8 cellular contexts compared by ENCODE assay signal in genomic region chr20:62642666-62643520, GRCh38. TPM values are rescaled to one million over a fixed set of nuclear protein-coding genes. Genes with fewer than 3 reads are reported as not detected.
DNase-seq lines count a peak whose midpoint lies in the region; ATAC-seq, FAIRE-seq and TF ChIP-seq lines count a peak whose summit lies in the region.

No MANE protein-coding gene starts in this region.

- POLR2A ChIA-PET in Caco-2 (lab: Charles Lee), result interaction anchor here (0.6 to 1.3 kb wide), 2 partner anchors 16 to 151 kb away, joined by 3 to 10 read pairs; no protein-coding TSS in a partner anchor
- POLR2A ChIA-PET in H1 (lab: Charles Lee; ENCODE audit: partially characterized antibody), result interaction anchor here (0.7 to 3.7 kb wide), 7 partner anchors 8 to 173 kb away, joined by 3 to 11 read pairs (median 3); no protein-coding TSS in a partner anchor
- POLR2A ChIA-PET in naive thymus-derived CD8-positive, alpha-beta T cell (lab: Charles Lee), result interaction anchor here (0.6 to 2.6 kb wide), 7 partner anchors 8 to 165 kb away, joined by 3 to 30 read pairs (median 4); no protein-coding TSS in a partner anchor

- H2AFZ ChIP-seq in H1 (ENCODE audit: low read length), result no peak overlapping the region

- no peak overlapping the region for H4K91ac ChIP-seq in H1 (replicated peaks; ENCODE audit: insufficient read length, low read length)

- H3K27ac ChIP-seq in H1 (ENCODE audit: low read depth, low read length) (no peak overlapping the region), thoracic aorta (no peak overlapping the region), adrenal gland (peak overlapping the region in 2 of 5 donors; percentile 21 to 83)

- no peak overlapping the region for H2BK20ac ChIP-seq in H1 (ENCODE audit: low read length)

- H3K4me3 ChIP-seq in Caco-2 (ENCODE audit: low read depth, low read length) (peak overlapping the region; percentile 81), H1 (ENCODE audit: extremely low read depth in 1 of 4, insufficient read depth in 2 of 4, low read depth in 3 of 4, low read length in 4 of 4) (peak overlapping the region; percentile 45 to 75 (median 64)), thoracic aorta (peak overlapping the region; percentile 73), adrenal gland (peak overlapping the region in 2 of 4 donors; percentile 52 to 59)

- peaks cover 5 to 28% of the 10 kb centered on the region in 2 experiments; a peak in 2 of 4 replicates for H3K79me2 ChIP-seq in H1 (ENCODE audit: control insufficient read depth in 1 of 2, insufficient read depth in 2 of 2, low read length in 2 of 2)

- H3K4me1 Mint-ChIP-seq in Caco-2 (ENCODE audit: low read depth, unreplicated experiment), result no peaks in the 10 kb centered on the region
- peaks cover 11 to 26% (median 15%) of the 10 kb centered on the region in 4 donors for H3K4me1 Mint-ChIP-seq in naive thymus-derived CD8-positive, alpha-beta T cell

- no peaks in the 10 kb centered on the region for H3K27me3 ChIP-seq in Caco-2 (replicated peaks; ENCODE audit: control insufficient read depth, insufficient read depth, low read length)
- H3K27me3 ChIP-seq in H1 (replicated peaks in 1 of 4; ENCODE audit: control insufficient read depth in 3 of 4, extremely low read depth in 1 of 4, insufficient read depth in 3 of 4, low read length in 3 of 4), result peaks cover 3 to 43% (median 33%) of the 10 kb centered on the region in 4 experiments; a peak in 6 of 7 replicates
- H3K27me3 ChIP-seq in thoracic aorta (replicated peaks; ENCODE audit: insufficient read depth), result no peaks in the 10 kb centered on the region
- H3K27me3 ChIP-seq in adrenal gland, result peaks cover 5% of the 10 kb centered on the region

- no peak overlapping the region for H2BK120ac ChIP-seq in H1 (replicated peaks; ENCODE audit: low read depth, low read length)

- H3K9me3 Mint-ChIP-seq in Caco-2 (ENCODE audit: unreplicated experiment), result no peaks in the 10 kb centered on the region
- H3K9me3 Mint-ChIP-seq in naive thymus-derived CD8-positive, alpha-beta T cell, result no peaks in the 10 kb centered on the region

- ATAC-seq in GM21619 (IDR thresholded peaks at IDR 0.05; ENCODE audit: unreplicated experiment) (peak; percentile 19), thoracic aorta (ENCODE audit: insufficient number of reproducible peaks, low FRiP score, low read depth) (no peak)
- peak; percentile 61 to 63 for ATAC-seq in naive thymus-derived CD8-positive, alpha-beta T cell

- DNase-seq in Caco-2, result peak; percentile 77 to 79
- DNase-seq in M059J (ENCODE audit: low read depth), result peak; percentile 58
- peak; percentile 58 to 67 for DNase-seq in activated CD4-positive, alpha-beta T cell treated with anti-CD3 and anti-CD28 coated beads, Interleukin-2, amount 50 U/mL, for 48 hours
- DNase-seq in H1 (ENCODE audit: low read depth in 1 of 2, low spot score in 2 of 2), result peak in 1 of 2 experiments; percentile 73
- DNase-seq in naive thymus-derived CD8-positive, alpha-beta T cell, result peak; percentile 33 to 77 (median 54)
- no peak for DNase-seq in thoracic aorta (ENCODE audit: low spot score)
- DNase-seq in adrenal gland, result no peak

- no peak overlapping the region for H2BK5ac ChIP-seq in H1 (ENCODE audit: low read depth, low read length)

- H2AK5ac ChIP-seq in H1 (ENCODE audit: low read depth, low read length), result no peak overlapping the region

- H2BK15ac ChIP-seq in H1 (ENCODE audit: low read length), result 0 out of 2 replicates have a peak overlapping the region, but pooled peaks have one; percentile 29

- no peak overlapping the region for H3K23ac ChIP-seq in H1 (ENCODE audit: insufficient read length)

- peak overlapping the region; percentile 81 for H3K4me3 Mint-ChIP-seq in Caco-2 (ENCODE audit: unreplicated experiment)
- peak overlapping the region in 8 of 10 donors; percentile 18 to 83 (median 48) for H3K4me3 Mint-ChIP-seq in naive thymus-derived CD8-positive, alpha-beta T cell

- H3K18ac ChIP-seq in H1 (ENCODE audit: extremely low read depth, low read length), result no peak overlapping the region; the same call in none of the 2 replicates

- peaks cover 5% of the 10 kb centered on the region for H3K27me3 Mint-ChIP-seq in Caco-2 (ENCODE audit: insufficient read depth, unreplicated experiment)
- H3K27me3 Mint-ChIP-seq in naive thymus-derived CD8-positive, alpha-beta T cell, result peaks cover 0 to 5% (median 0%) of the 10 kb centered on the region in 5 donors

- no peak overlapping the region for H3K27ac Mint-ChIP-seq in Caco-2 (ENCODE audit: unreplicated experiment)
- no peak overlapping the region for H3K27ac Mint-ChIP-seq in naive thymus-derived CD8-positive, alpha-beta T cell

- CTCF ChIA-PET in Caco-2 (lab: Charles Lee), result interaction anchor here (0.6 to 2.1 kb wide), 6 partner anchors 9 to 501 kb away, joined by 3 to 10 read pairs (median 4); no protein-coding TSS in a partner anchor
- CTCF ChIA-PET in H1 (lab: Charles Lee; ENCODE audit: partially characterized antibody), result interaction anchor here (0.7 to 2.2 kb wide), 11 partner anchors 8 to 654 kb away, joined by 3 to 6 read pairs (median 4); no protein-coding TSS in a partner anchor

- peaks cover 15% of the 10 kb centered on the region; the same call in 1 of the 2 replicates for H3K23me2 ChIP-seq in H1 (ENCODE audit: low read depth, low read length)

- TF ChIP-seq CTCF in Caco-2 (IDR thresholded peaks at IDR 0.05; ENCODE audit: insufficient read depth in 1 of 2, low read depth in 1 of 2, low read length in 1 of 2, severe bottlenecking in 1 of 2, unreplicated experiment in 1 of 2) (no peak), H1 (IDR thresholded peaks at IDR 0.05; ENCODE audit: control extremely low read depth in 1 of 3, insufficient read depth in 1 of 3, low read depth in 1 of 3, low read length in 3 of 3) (no peak), thoracic aorta (IDR thresholded peaks at IDR 0.05) (no peak), adrenal gland (IDR thresholded peaks at IDR 0.05) (no peak)

- no peak overlapping the region for H3K4ac ChIP-seq in H1 (replicated peaks; ENCODE audit: insufficient read length, low read depth, low read length)

- peak overlapping the region; percentile 68; the same call in 1 of the 2 replicates for H2BK12ac ChIP-seq in H1 (ENCODE audit: low read depth, low read length)

- FAIRE-seq in H1 (lab: Jason Lieb, UNC), result no peak

- peak overlapping the region; percentile 80 to 90 for H3K4me2 ChIP-seq in H1 (ENCODE audit: insufficient read depth in 1 of 2, low read depth in 2 of 2, low read length in 2 of 2)

- H3K79me1 ChIP-seq in H1 (ENCODE audit: low read depth, low read length), result peaks cover 18% of the 10 kb centered on the region

- H3K9me3 ChIP-seq in Caco-2 (no peaks in the 10 kb centered on the region), H1 (ENCODE audit: insufficient read depth in 2 of 2, low read depth in 1 of 2, low read length in 1 of 2) (no peaks in the 10 kb centered on the region), thoracic aorta (no peaks in the 10 kb centered on the region), adrenal gland (replicated peaks in 1 of 3) (no peaks in the 10 kb centered on the region)

- no peak overlapping the region for H4K5ac ChIP-seq in H1 (ENCODE audit: insufficient read length, low read depth, low read length)

- no peak for TF ChIP-seq EP300 in H1 (IDR thresholded peaks at IDR 0.05; ENCODE audit: borderline replicate concordance in 1 of 2, low read depth in 2 of 2, low read length in 2 of 2)

- H3K36me3 Mint-ChIP-seq in Caco-2 (ENCODE audit: insufficient read depth, unreplicated experiment), result peaks cover 14% of the 10 kb centered on the region
- H3K36me3 Mint-ChIP-seq in naive thymus-derived CD8-positive, alpha-beta T cell, result no peaks in the 10 kb centered on the region

- peaks cover 12 to 37% of the 10 kb centered on the region in 2 experiments for H4K20me1 ChIP-seq in H1 (replicated peaks in 1 of 2; ENCODE audit: control insufficient read depth in 1 of 2, insufficient read depth in 2 of 2, low read length in 2 of 2)

- no peak for TF ChIP-seq RAD21 in H1 (IDR thresholded peaks at IDR 0.05 in 1 of 2, conservative IDR thresholded peaks at IDR 0.05 in 1 of 2; ENCODE audit: low read depth in 2 of 2, low read length in 2 of 2)

- H3K14ac ChIP-seq in H1 (ENCODE audit: insufficient read length), result no peak overlapping the region

- TF ChIP-seq POLR2A in H1 (IDR thresholded peaks at IDR 0.05; ENCODE audit: control extremely low read depth in 1 of 2, low read depth in 2 of 2, low read length in 2 of 2) (no peak), adrenal gland (IDR thresholded peaks at IDR 0.05) (no peak)

- no TSS peak for BruUV-seq in Caco-2 (replicated peaks; lab: Mats Ljungman, UMichigan)

- H3K9ac ChIP-seq in H1 (replicated peaks in 1 of 4; ENCODE audit: extremely low read depth in 1 of 4, low read depth in 3 of 4, low read length in 3 of 4), result no peak overlapping the region

- no peak overlapping the region for H3K56ac ChIP-seq in H1 (replicated peaks; ENCODE audit: insufficient read length, low read depth, low read length)

- H3K36me3 ChIP-seq in Caco-2 (ENCODE audit: control insufficient read depth, insufficient read depth, low read length), result no peaks in the 10 kb centered on the region
- H3K36me3 ChIP-seq in H1 (ENCODE audit: control insufficient read depth in 2 of 4, insufficient read depth in 4 of 4, low read length in 3 of 4), result no peaks in the 10 kb centered on the region
- no peaks in the 10 kb centered on the region for H3K36me3 ChIP-seq in thoracic aorta
- H3K36me3 ChIP-seq in adrenal gland (replicated peaks in 1 of 2), result no peaks in the 10 kb centered on the region

- 14% methylated on average over 28 of the region's 84 CpGs; no CpG with 5 or more reads in 1 of the 2 experiments for WGBS in H1 (ENCODE audit: extremely low coverage in 1 of 2, insufficient coverage in 1 of 2, insufficient read length in 1 of 2, insufficient replicate concordance in 2 of 2, low coverage in 1 of 2, low lambda C conversion rate in 2 of 2, missing lambda C conversion rate in 1 of 2), 2 experiments
- 1 to 2% (median 1%) methylated on average over 17 to 84 of the region's 84 CpGs; no CpG with 5 or more reads in 1 of the 4 donors for WGBS in adrenal gland, 4 donors

- intact Hi-C loops in Caco-2 (cut with micrococcal nuclease; ENCODE audit: unreplicated experiment) (no loop called here), adrenal gland (cut with DNase I) (no loop called here)

- H3K4me1 ChIP-seq in Caco-2 (peaks cover 16% of the 10 kb centered on the region), H1 (replicated peaks in 1 of 4; ENCODE audit: control insufficient read depth in 3 of 4, insufficient read depth in 4 of 4, low read length in 3 of 4) (peaks cover 0 to 14% (median 0%) of the 10 kb centered on the region in 4 experiments; a peak in 3 of 7 replicates), thoracic aorta (ENCODE audit: control insufficient read depth in 1 of 2, low read depth in 2 of 2) (peaks cover 3 to 23% of the 10 kb centered on the region in 2 donors), adrenal gland (replicated peaks in 1 of 2) (peaks cover 16 to 32% of the 10 kb centered on the region in 2 donors)

- peak overlapping the region; percentile 53; the same call in 1 of the 2 replicates for H4K8ac ChIP-seq in H1 (ENCODE audit: extremely low read depth, insufficient read depth, low read length)

RNA-seq across cellular contexts. Expression of gene SLCO4A1, which starts 0.6 kb away (rescaled TPM):
- total RNA-seq in Caco-2 (2022) (18.7 and 23.6 TPM in 2 replicates), thoracic aorta (10 to 100 TPM; 22.1 to 26.0 TPM), adrenal gland (1 to 10 TPM; 2.4 to 8.6 (median 4.9) TPM)
- 43.9 and 69.5 TPM in 2 replicates for total RNA-seq in M059J (2014; rRNA removed; shearing (Covaris generic))
- 18.2 and 18.5 TPM in 2 replicates for total RNA-seq in H1 (2021; fragmentation: NEBNext Ultra II Directional; extraction: Animal tissue kit (Norgen Biotek cat#: 25700))
- polyA plus RNA-seq in H1 (2011; rRNA removed) (10.5 and 13.3 TPM in 2 replicates), adrenal gland (10 to 100 TPM in 2 of 3 donors, 1 to 10 TPM in 1; 2.9 to 27.0 (median 20.7) TPM)
- 10.5 TPM for polyA plus RNA-seq in H1 (2011; cell fraction: cytosol; rRNA removed)
- polyA plus RNA-seq in H1 (2011; cell fraction: nucleus; rRNA removed), result 30.4 TPM
- polyA plus RNA-seq in H1 (2012, experiment 1 of 2), result 15.4 to 21.3 TPM (median 15.8 TPM) in 4 replicates
- 19.2 TPM for polyA plus RNA-seq in H1 (2012, experiment 2 of 2)
- polyA plus RNA-seq in H1 (2013, experiment 1 of 2), result 19.8 TPM
- 21.9 TPM for polyA plus RNA-seq in H1 (2013, experiment 2 of 2)
- 6.1 and 7.4 TPM in 2 replicates for polyA minus RNA-seq in H1 (2011; rRNA and poly(A)+ RNA removed)
- 9.3 TPM for polyA minus RNA-seq in H1 (2011; cell fraction: cytosol; rRNA and poly(A)+ RNA removed)
- polyA minus RNA-seq in H1 (2011; cell fraction: nucleus; rRNA and poly(A)+ RNA removed), result 10.6 TPM
- total RNA-seq in naive thymus-derived CD8-positive, alpha-beta T cell, result 1 to 10 TPM; 1.4 TPM
- under 1 TPM in 1 of 3 donors, not detected in 2; 0.93 TPM for polyA plus RNA-seq in naive thymus-derived CD8-positive, alpha-beta T cell

Comparison
In these comparisons a context has a peak if more than half of its experiments do, and no peak if none do; other contexts are left out.
1. DNase-seq: peak in Caco-2 (2 of 2), M059J (single experiment), activated CD4-positive, alpha-beta T cell treated with anti-CD3 and anti-CD28 coated beads, Interleukin-2, amount 50 U/mL, for 48 hours (2 of 2) and naive thymus-derived CD8-positive, alpha-beta T cell (10 of 10); none in thoracic aorta (single experiment) and adrenal gland (0 of 7).